8 cellular contexts compared by ENCODE assay signal in the genomic region with DNA sequence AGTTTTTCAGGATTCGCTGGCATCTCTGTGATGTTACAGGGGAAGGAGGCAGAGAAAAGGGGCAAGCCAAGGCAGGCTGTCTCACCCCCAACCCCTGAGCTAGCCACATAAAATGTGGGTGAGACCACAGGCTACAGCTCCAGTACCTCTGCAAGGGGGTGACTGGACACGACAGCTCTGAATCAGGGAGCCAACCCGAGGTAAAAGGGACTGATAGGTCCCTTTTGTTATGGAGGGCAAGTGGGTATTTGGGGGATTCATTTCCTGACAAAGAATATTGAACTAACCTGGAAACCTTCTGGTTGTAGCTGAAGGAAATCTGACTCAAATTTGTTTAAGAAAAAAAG.
DNase-seq lines count a peak whose midpoint lies in the region; FAIRE-seq and TF ChIP-seq lines count a peak whose summit lies in the region.
"Had no signal": no experiment of that assay in that cellular context is flagged by ENCODE, and none has a peak within 500 bp of the region (broad histone marks: within the 10 kb centered on the region; RNA-seq: fewer than 3 reads in every experiment).

No MANE protein-coding gene starts in this region.

- H3K9me1 ChIP-seq in endothelial cell of umbilical vein (replicated peaks; ENCODE audit: control insufficient read depth, extremely low read depth, insufficient read depth, low read length) = no peaks in the 10 kb centered on the region

- CTCF ChIA-PET in PC-9 (lab: Charles Lee) = no interaction called here
- CTCF ChIA-PET in endothelial cell of umbilical vein (lab: Charles Lee) = interaction anchor here (0.8 to 2.6 kb wide), 10 partner anchors 9 to 41 kb away, joined by 3 to 7 read pairs (median 4); no protein-coding TSS in a partner anchor

- intact Hi-C loops in PC-9 (cut with micrococcal nuclease; ENCODE audit: unreplicated experiment) = loop anchor here (1.0 to 2.0 kb wide), 3 partner anchors 11 to 17 kb away; no protein-coding TSS in a partner anchor
- intact Hi-C loops in endothelial cell of umbilical vein (cut with micrococcal nuclease) = loop anchor here (1.0 to 5.0 kb wide), 4 partner anchors 13 to 43 kb away; no protein-coding TSS in a partner anchor

- BruUV-seq in PC-9 (replicated peaks; lab: Mats Ljungman, UMichigan) (no TSS peak), endothelial cell of umbilical vein (replicated peaks; lab: Mats Ljungman, UMichigan) (no TSS peak)

- no peaks in the 10 kb centered on the region for H3K9me3 ChIP-seq in DOHH2 (ENCODE audit: control insufficient read depth, insufficient read depth, low read length)
- no peaks in the 10 kb centered on the region for H3K9me3 ChIP-seq in PC-9 (ENCODE audit: insufficient read depth, low read depth)
- H3K9me3 ChIP-seq in endothelial cell of umbilical vein (replicated peaks; ENCODE audit: control insufficient read depth, insufficient read depth, low read length) = no peaks in the 10 kb centered on the region

- H3K4me2 ChIP-seq in DOHH2 (ENCODE audit: low read length) = peak overlapping the region; percentile 64
- H3K4me2 ChIP-seq in PC-9 = peak overlapping the region; percentile 68
- peak overlapping the region; percentile 70 for H3K4me2 ChIP-seq in endothelial cell of umbilical vein (ENCODE audit: insufficient read depth, low read length)

- H2AFZ ChIP-seq in PC-9 (no peak overlapping the region), endothelial cell of umbilical vein (ENCODE audit: low read depth, low read length) (no peak overlapping the region)

- H3K4me3 ChIP-seq in DOHH2 (ENCODE audit: low read length) = no peak overlapping the region
- H3K4me3 ChIP-seq in PC-9 = no peak overlapping the region
- H3K4me3 ChIP-seq in endothelial cell of umbilical vein (replicated peaks in 1 of 3; ENCODE audit: insufficient read depth in 1 of 3, low read depth in 1 of 3, low read length in 3 of 3) = no peak overlapping the region
- H3K4me3 ChIP-seq in skin epidermis = no peak overlapping the region

- H3K79me2 ChIP-seq in DOHH2 (ENCODE audit: control insufficient read depth, low read length) = peaks cover 27% of the 10 kb centered on the region
- peaks cover 81% of the 10 kb centered on the region for H3K79me2 ChIP-seq in PC-9 (ENCODE audit: low read depth)
- peaks cover 48% of the 10 kb centered on the region for H3K79me2 ChIP-seq in endothelial cell of umbilical vein (ENCODE audit: control insufficient read depth, insufficient read depth, low read length)

- no peak for FAIRE-seq in endothelial cell of umbilical vein (lab: Jason Lieb, UNC)

- no peak for DNase-seq in PC-9
- DNase-seq in endothelial cell of umbilical vein (ENCODE audit: low read depth, low spot score) = no peak
- DNase-seq in COLO668 (lab: John Stamatoyannopoulos, UW; ENCODE audit: unreplicated experiment) = no peak
- DNase-seq in H4 (ENCODE audit: low spot score) = no peak
- DNase-seq in medulla oblongata (ENCODE audit: extremely low spot score) = no peak
- DNase-seq: NCI-H526 treated with DMSO at 0.1 percent for 48 hours had no signal

- H3K9ac ChIP-seq in endothelial cell of umbilical vein (replicated peaks; ENCODE audit: extremely low read depth, insufficient read depth, low read length) = peak overlapping the region; percentile 1

- no peak overlapping the region for H3K27ac ChIP-seq in DOHH2 (ENCODE audit: low read depth, low read length)
- peak overlapping the region; percentile 89 for H3K27ac ChIP-seq in PC-9
- peak overlapping the region; percentile 77 for H3K27ac ChIP-seq in endothelial cell of umbilical vein (ENCODE audit: insufficient read depth, low read depth, low read length)
- H3K27ac ChIP-seq in skin epidermis = peak overlapping the region in 18 of 21 experiments; percentile 17 to 86 (median 66)

- H4K20me1 ChIP-seq in DOHH2 (ENCODE audit: control insufficient read depth, insufficient read depth, low read depth, low read length) = 0 out of 2 replicates have a peak, but pooled peaks cover 3% of the 10 kb centered on the region
- no peaks in the 10 kb centered on the region for H4K20me1 ChIP-seq in PC-9 (ENCODE audit: insufficient read depth)
- H4K20me1 ChIP-seq in endothelial cell of umbilical vein (replicated peaks; ENCODE audit: control insufficient read depth, extremely low read depth, insufficient read depth, low read length) = no peaks in the 10 kb centered on the region

- H3F3A ChIP-seq in DOHH2 (ENCODE audit: control insufficient read depth, insufficient read depth) = peaks cover 5% of the 10 kb centered on the region; the same call in 1 of the 2 replicates
- peaks cover 61% of the 10 kb centered on the region for H3F3A ChIP-seq in PC-9 (ENCODE audit: insufficient read depth, low read depth)

- H3K27me3 ChIP-seq in DOHH2 (ENCODE audit: control insufficient read depth, low read length) (no peaks in the 10 kb centered on the region), PC-9 (ENCODE audit: insufficient read depth, low read depth) (no peaks in the 10 kb centered on the region), endothelial cell of umbilical vein (ENCODE audit: control insufficient read depth in 2 of 2, insufficient read depth in 2 of 2, low read length in 2 of 2) (no peaks in the 10 kb centered on the region)

- dilution Hi-C loops in endothelial cell of umbilical vein (cut with MboI; ENCODE audit: extremely low pct_ligation_motif_present, low sequenced_read_pairs) = no loop called here

- peaks cover 25% of the 10 kb centered on the region for H3K36me3 ChIP-seq in DOHH2 (ENCODE audit: control insufficient read depth, low read length)
- peaks cover 4% of the 10 kb centered on the region; the same call in 1 of the 2 replicates for H3K36me3 ChIP-seq in PC-9 (ENCODE audit: low read depth)
- H3K36me3 ChIP-seq in endothelial cell of umbilical vein (ENCODE audit: control insufficient read depth in 2 of 2, extremely low read depth in 1 of 2, insufficient read depth in 2 of 2, low read length in 2 of 2) = peaks cover 0 to 2% of the 10 kb centered on the region in 2 experiments

- H3K9me2 ChIP-seq in DOHH2 (replicated peaks; ENCODE audit: control insufficient read depth, low read length) (no peaks in the 10 kb centered on the region), PC-9 (ENCODE audit: insufficient read depth) (no peaks in the 10 kb centered on the region)

- POLR2A ChIA-PET in PC-9 (lab: Charles Lee; ENCODE audit: unreplicated experiment) = interaction anchor here (0.5 to 1.1 kb wide), 3 partner anchors 13 to 33 kb away, joined by 3 to 9 read pairs (median 9); no protein-coding TSS in a partner anchor
- POLR2A ChIA-PET in endothelial cell of umbilical vein (lab: Charles Lee) = no interaction called here

- TF ChIP-seq CTCF in DOHH2 (IDR thresholded peaks at IDR 0.05; ENCODE audit: low read depth, low read length, poor library complexity, severe bottlenecking) (no peak), PC-9 (conservative IDR thresholded peaks at IDR 0.05) (no peak), endothelial cell of umbilical vein (IDR thresholded peaks at IDR 0.05; ENCODE audit: extremely low read depth in 1 of 2, insufficient read depth in 1 of 2, low read depth in 1 of 2, low read length in 2 of 2) (no peak)

- peaks cover 37% of the 10 kb centered on the region for H3K4me1 ChIP-seq in DOHH2 (ENCODE audit: control insufficient read depth, low read length)
- H3K4me1 ChIP-seq in PC-9 (replicated peaks; ENCODE audit: insufficient read depth) = peaks cover 79% of the 10 kb centered on the region
- peaks cover 50% of the 10 kb centered on the region for H3K4me1 ChIP-seq in endothelial cell of umbilical vein (ENCODE audit: control insufficient read depth, extremely low read depth, insufficient read depth, low read length)

- TF ChIP-seq POLR2A in endothelial cell of umbilical vein (IDR thresholded peaks at IDR 0.05; ENCODE audit: low read depth, low read length) = no peak

TF ChIP-seq in endothelial cell of umbilical vein, 7 proteins besides CTCF, POLR2A, EP300 and RAD21:
- TF ChIP-seq FOS (IDR thresholded peaks at IDR 0.05; ENCODE audit: borderline replicate concordance, insufficient read depth, low read length) (no peak), GATA2 (IDR thresholded peaks at IDR 0.05; ENCODE audit: insufficient read depth, insufficient read length, low read depth, low read length) (no peak), POLR2AphosphoS5 (IDR thresholded peaks at IDR 0.05; ENCODE audit: insufficient read depth, low read depth, low read length) (peak; percentile 3), MYC (IDR thresholded peaks at IDR 0.05; ENCODE audit: low read depth, low read length) (no peak), JUN (IDR thresholded peaks at IDR 0.05; ENCODE audit: borderline replicate concordance, insufficient read depth, insufficient read length, low read depth) (no peak)
- TF ChIP-seq, protein P1, sequence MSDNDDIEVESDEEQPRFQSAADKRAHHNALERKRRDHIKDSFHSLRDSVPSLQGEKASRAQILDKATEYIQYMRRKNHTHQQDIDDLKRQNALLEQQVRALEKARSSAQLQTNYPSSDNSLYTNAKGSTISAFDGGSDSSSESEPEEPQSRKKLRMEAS (IDR thresholded peaks at IDR 0.05; ENCODE audit: insufficient read depth, insufficient read length) = no peak
